Comparison of ENCODE assay signal across 19 cellular contexts in the genomic region with DNA sequence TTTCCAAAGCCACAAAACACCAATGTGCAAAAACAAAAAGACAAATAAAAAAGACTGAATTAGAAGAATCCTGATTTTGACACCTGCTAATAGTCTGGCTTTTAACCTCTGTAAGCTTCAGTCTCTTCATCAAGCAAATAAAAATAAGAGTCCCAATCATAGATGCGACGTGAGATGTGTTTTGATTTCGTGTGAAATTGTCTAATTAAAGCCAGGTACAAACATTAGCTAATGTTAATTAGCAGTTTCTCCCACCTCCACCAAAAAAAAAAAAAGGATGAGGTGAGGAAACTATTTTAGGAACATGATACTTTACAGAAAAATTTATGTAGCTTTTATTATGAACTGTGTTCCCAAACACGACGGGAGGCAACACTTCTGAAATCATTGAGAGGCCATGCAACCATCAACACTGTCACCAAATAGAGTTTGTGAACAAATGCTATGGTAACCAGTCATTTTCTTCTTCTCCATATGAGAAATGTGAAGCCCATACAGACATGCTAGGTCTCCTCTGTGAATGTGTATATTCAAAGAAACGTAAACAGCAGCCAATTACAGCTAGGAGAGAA. TPM values are rescaled to one million over a fixed set of nuclear protein-coding genes. Genes with fewer than 3 reads are reported as not detected.
DNase-seq lines count a peak whose midpoint lies in the region; ATAC-seq and TF ChIP-seq lines count a peak whose summit lies in the region.
"Had no signal": no experiment of that assay in that cellular context is flagged by ENCODE, and none has a peak within 500 bp of the region (broad histone marks: within the 10 kb centered on the region; RNA-seq: fewer than 3 reads in every experiment).

No MANE protein-coding gene starts in this region.

- CTCF ChIA-PET in A673 (lab: Charles Lee): interaction anchor here (1.0 kb wide), 1 partner anchor 42 kb away, joined by 4 read pairs; no protein-coding TSS in a partner anchor

- no peaks in the 10 kb centered on the region for H3K36me3 Mint-ChIP-seq in endothelial cell (ENCODE audit: low read depth, unreplicated experiment)
- H3K36me3 Mint-ChIP-seq: CD4-positive, alpha-beta memory T cell had no signal

- H3K79me2 ChIP-seq in Karpas-422 (ENCODE audit: low read length) (no peaks in the 10 kb centered on the region), osteoblast (ENCODE audit: insufficient read depth, low read length) (no peaks in the 10 kb centered on the region)

- H3K9me2 ChIP-seq in Karpas-422 (replicated peaks; ENCODE audit: insufficient read depth, low read length): no peaks in the 10 kb centered on the region

- H4K20me1 ChIP-seq in Karpas-422 (ENCODE audit: insufficient read depth, low read depth, low read length) (no peaks in the 10 kb centered on the region), osteoblast (ENCODE audit: insufficient read depth, low read length) (no peaks in the 10 kb centered on the region)

- TSS peak; percentile 83 for BruUV-seq in A673 (replicated peaks; lab: Mats Ljungman, UMichigan)

- H3K27me3 ChIP-seq in A673 (replicated peaks; ENCODE audit: insufficient read depth, low read depth, low read length, poor library complexity): no peaks in the 10 kb centered on the region
- H3K27me3 ChIP-seq in HUES6 (ENCODE audit: control insufficient read depth, insufficient read depth, low read length): 0 out of 2 replicates have a peak, but pooled peaks cover under 1% of the 10 kb centered on the region
- H3K27me3 ChIP-seq in Karpas-422 (ENCODE audit: low read length): no peaks in the 10 kb centered on the region; the same call in 1 of the 2 replicates
- H3K27me3 ChIP-seq in osteoblast (ENCODE audit: insufficient read depth, low read length): peaks cover 22% of the 10 kb centered on the region
- H3K27me3 ChIP-seq: colonic mucosa, right lobe of liver, vagina had no signal

- H3K4me2 ChIP-seq in Karpas-422 (ENCODE audit: low read depth, low read length, poor library complexity, severe bottlenecking) (no peak overlapping the region), osteoblast (ENCODE audit: insufficient read depth, low read length) (no peak overlapping the region)

- POLR2A ChIA-PET in A673 (lab: Charles Lee; ENCODE audit: low non-redundant PET): no interaction called here

- peaks cover 9% of the 10 kb centered on the region for H3K4me1 Mint-ChIP-seq in endothelial cell (ENCODE audit: unreplicated experiment)

- H3K9me3 ChIP-seq in A673 (ENCODE audit: low read depth, low read length, poor library complexity, severe bottlenecking): no peaks in the 10 kb centered on the region
- no peaks in the 10 kb centered on the region for H3K9me3 ChIP-seq in HUES6 (ENCODE audit: control insufficient read depth, insufficient read depth, low read depth, low read length)
- no peaks in the 10 kb centered on the region for H3K9me3 ChIP-seq in Karpas-422 (ENCODE audit: low read length)
- H3K9me3 ChIP-seq in osteoblast (ENCODE audit: low read depth, low read length): no peaks in the 10 kb centered on the region
- H3K9me3 ChIP-seq: colonic mucosa, right lobe of liver, vagina had no signal

- ATAC-seq in HG02973 (IDR thresholded peaks at IDR 0.05; ENCODE audit: unreplicated experiment): no peak

- no peaks in the 10 kb centered on the region for H3K27me3 Mint-ChIP-seq in endothelial cell (ENCODE audit: unreplicated experiment)

- no peak overlapping the region for H3K9ac ChIP-seq in HUES6 (ENCODE audit: low read length)
- H3K9ac ChIP-seq in Karpas-422 (ENCODE audit: low read length): no peak overlapping the region

- H2AFZ ChIP-seq in Karpas-422 (ENCODE audit: low read length): no peak overlapping the region
- H2AFZ ChIP-seq in osteoblast (ENCODE audit: low read length): no peak overlapping the region

- H3K27ac ChIP-seq in A673 (ENCODE audit: low read depth, low read length, poor library complexity, severe bottlenecking) (no peak overlapping the region), HUES6 (ENCODE audit: low read depth, low read length) (0 out of 2 replicates have a peak overlapping the region, but pooled peaks have one; percentile 11), Karpas-422 (ENCODE audit: low read length) (no peak overlapping the region), osteoblast (ENCODE audit: low read depth, low read length) (no peak overlapping the region)
- H3K27ac ChIP-seq: colonic mucosa, right lobe of liver, vagina had no signal

- no peaks in the 10 kb centered on the region for H3K9me3 Mint-ChIP-seq in endothelial cell (ENCODE audit: unreplicated experiment)
- H3K9me3 Mint-ChIP-seq: CD4-positive, alpha-beta memory T cell had no signal

- intact Hi-C loops in A673 (cut with micrococcal nuclease; ENCODE audit: unreplicated experiment): no loop called here

- H3K4me3 Mint-ChIP-seq in endothelial cell (ENCODE audit: unreplicated experiment): no peak overlapping the region
- H3K4me3 Mint-ChIP-seq: CD4-positive, alpha-beta memory T cell had no signal

- H3K4me1 ChIP-seq in A673 (ENCODE audit: insufficient read depth, low read length, poor library complexity, severe bottlenecking) (peaks cover 11% of the 10 kb centered on the region), HUES6 (ENCODE audit: control insufficient read depth, insufficient read depth, low read length) (peaks cover 13% of the 10 kb centered on the region), Karpas-422 (ENCODE audit: low read length) (no peaks in the 10 kb centered on the region), osteoblast (ENCODE audit: insufficient read depth, low read length) (peaks cover 8% of the 10 kb centered on the region)
- H3K4me1 ChIP-seq: right lobe of liver, vagina had no signal

- H3K36me3 ChIP-seq in A673 (ENCODE audit: insufficient read depth, low read length, poor library complexity, severe bottlenecking) (no peaks in the 10 kb centered on the region), HUES6 (ENCODE audit: control insufficient read depth, insufficient read depth, low read length) (no peaks in the 10 kb centered on the region), Karpas-422 (ENCODE audit: insufficient read depth, low read length) (no peaks in the 10 kb centered on the region), osteoblast (ENCODE audit: insufficient read depth, low read length) (no peaks in the 10 kb centered on the region)
- H3K36me3 ChIP-seq: colonic mucosa, right lobe of liver, vagina had no signal

- TF ChIP-seq CTCF in A673 (conservative IDR thresholded peaks at IDR 0.05; ENCODE audit: low read depth, low read length): no peak
- TF ChIP-seq CTCF in endothelial cell (IDR thresholded peaks at IDR 0.05; ENCODE audit: unreplicated experiment): no peak
- no peak for TF ChIP-seq CTCF in osteoblast (IDR thresholded peaks at IDR 0.05; ENCODE audit: extremely low read depth, low read depth, low read length)

- H3K4me3 ChIP-seq in A673 (ENCODE audit: low read depth, low read length, poor library complexity, severe bottlenecking) (no peak overlapping the region), HUES6 (ENCODE audit: low read depth, low read length) (peak overlapping the region; percentile 18; the same call in 1 of the 2 replicates), Karpas-422 (ENCODE audit: low read length) (no peak overlapping the region), osteoblast (ENCODE audit: insufficient read depth, low read length) (no peak overlapping the region)
- H3K4me3 ChIP-seq: colonic mucosa, right lobe of liver, vagina had no signal

- DNase-seq in A673 (ENCODE audit: low spot score) (peak; percentile 22), NCI-H69 (lab: John Stamatoyannopoulos, UW) (peak; percentile 29), endothelial cell (ENCODE audit: low spot score) (no peak), Karpas-422 (no peak), SKM-1 (lab: John Stamatoyannopoulos, UW; ENCODE audit: unreplicated experiment) (no peak), osteoblast (ENCODE audit: insufficient read length, low spot score, missing footprints) (no peak)
- DNase-seq: activated CD4-positive, alpha-beta T cell treated with anti-CD3 and anti-CD28 coated beads for 48 hours; activated naive CD4-positive, alpha-beta T cell treated with Interleukin-2 at 50 U/mL for 16 hours; aorta; CD4-positive, alpha-beta memory T cell; colonic mucosa; GDM1; NCI-H187 treated with DMSO at 0.1 percent for 48 hours; right lobe of liver; stimulated activated CD4-positive, alpha-beta T cell treated with anti-CD3 and anti-CD28 coated beads, Interleukin-1b, Interleukin-23, amount 100 ng/mL, for 48 hours; T-helper 9 cell had no signal

- peak overlapping the region; percentile 42 for H3K27ac Mint-ChIP-seq in endothelial cell (ENCODE audit: unreplicated experiment)
- H3K27ac Mint-ChIP-seq: CD4-positive, alpha-beta memory T cell had no signal

RNA-seq across cellular contexts. Expression of a gene that starts 6.7 kb away (rescaled TPM):
- total RNA-seq in A673 (2021) (31.6 and 32.6 TPM in 2 replicates), endothelial cell (ENCODE audit: unreplicated experiment) (33.0 TPM), osteoblast (51.3 and 51.8 TPM in 2 replicates)
- total RNA-seq in Karpas-422 (2014; rRNA removed; shearing (Covaris generic); ENCODE audit: low replicate concordance): 11.4 and 37.1 TPM in 2 replicates

RNA-seq across cellular contexts. Expression of a gene that starts 40.3 kb away (rescaled TPM):
- total RNA-seq in A673 (2021) (1,348 and 1,415 TPM in 2 replicates), endothelial cell (ENCODE audit: unreplicated experiment) (1,318 TPM), osteoblast (827 and 962 TPM in 2 replicates)
- 2,490 and 3,153 TPM in 2 replicates for total RNA-seq in Karpas-422 (2014; rRNA removed; shearing (Covaris generic); ENCODE audit: low replicate concordance)

Comparison
In these comparisons a context has a peak if more than half of its experiments do, and no peak if none do; other contexts are left out.
1. DNase-seq: peak in A673 (single experiment) and NCI-H69 (single experiment); none in endothelial cell (single experiment), Karpas-422 (single experiment), SKM-1 (single experiment) and osteoblast (single experiment).